In the genomic region with DNA sequence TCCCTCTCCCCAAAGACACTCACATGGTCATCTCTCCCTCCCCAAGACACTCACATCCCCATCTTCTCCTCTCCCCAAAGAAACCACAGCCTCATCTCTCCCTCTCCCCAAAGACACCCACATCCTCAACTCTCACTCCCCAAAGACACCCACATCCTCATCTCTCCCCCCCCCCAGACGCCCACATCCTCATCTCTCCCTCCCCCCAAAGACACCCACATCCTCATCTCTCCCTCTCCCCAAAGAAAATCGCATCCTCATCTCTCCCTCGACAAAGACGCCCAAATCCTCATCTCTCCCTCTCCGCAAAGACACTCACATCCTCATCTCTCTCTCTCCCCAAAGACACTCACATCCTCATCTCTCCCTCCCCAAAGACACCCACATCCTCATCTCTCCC, we compare ENCODE assay signal across 3 cellular contexts.
"Had no signal": no experiment of that assay in that cellular context is flagged by ENCODE, and none has a peak within 500 bp of the region (broad histone marks: within the 10 kb centered on the region; RNA-seq: fewer than 3 reads in every experiment).

No MANE protein-coding gene starts in this region.

- H3K4me3 ChIP-seq: GM12878 had no signal

- DNase-seq: GDM1, GF-D8 had no signal

- ATAC-seq: GM12878 had no signal
